8 cellular contexts compared by ENCODE assay signal in the genomic region with DNA sequence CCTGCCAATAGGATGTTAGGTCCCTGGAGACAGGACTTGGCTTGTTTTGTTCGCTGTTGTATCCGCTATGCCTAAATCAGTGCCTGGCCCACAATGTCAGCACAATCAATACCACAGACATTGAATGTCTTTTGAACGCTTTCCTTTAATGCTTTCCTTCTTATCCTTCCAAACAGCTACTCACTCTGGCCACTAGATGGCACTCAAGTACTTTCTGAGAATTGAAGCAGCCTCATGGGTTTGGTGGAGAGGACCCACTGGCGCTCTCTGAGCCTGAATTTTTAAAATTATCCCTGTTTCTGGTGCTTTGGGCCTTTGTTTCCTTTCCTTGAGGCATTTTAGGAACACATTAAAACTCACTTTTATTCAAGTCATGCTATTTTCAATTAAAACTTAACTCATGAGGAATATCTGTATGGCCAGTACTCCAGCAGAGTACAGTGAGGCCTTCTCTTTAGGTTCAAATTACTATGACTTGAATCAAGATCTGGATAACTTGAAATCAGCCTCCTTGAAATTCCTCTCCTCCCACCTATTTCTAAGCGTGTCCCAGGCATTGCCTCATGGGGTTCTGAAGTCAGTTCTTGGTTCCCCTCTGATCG. TPM values are rescaled to one million over a fixed set of nuclear protein-coding genes. Genes with fewer than 3 reads are reported as not detected.
DNase-seq lines count a peak whose midpoint lies in the region; ATAC-seq and TF ChIP-seq lines count a peak whose summit lies in the region.

No MANE protein-coding gene starts in this region.

- ATAC-seq in left ventricle myocardium superior, result no peak
- ATAC-seq in left lung, result peak; percentile 36
- ATAC-seq in stimulated activated naive CD8-positive, alpha-beta T cell treated with anti-CD3 and anti-CD28 coated beads, Interleukin-15, Interleukin-2, amounts not matched to agents 100 U/mL and 50 U/mL, for 24 hours, result no peak
- ATAC-seq in HG03571 (IDR thresholded peaks at IDR 0.05; ENCODE audit: unreplicated experiment), result no peak

- peak; percentile 88 for TF ChIP-seq CTCF in cardiac muscle cell (IDR thresholded peaks at IDR 0.05; ENCODE audit: low read depth, low read length)
- TF ChIP-seq CTCF in breast epithelium (IDR thresholded peaks at IDR 0.05), result peak; percentile 74 to 90 (median 86)
- peak; percentile 89 for TF ChIP-seq CTCF in left lung (IDR thresholded peaks at IDR 0.05)

- H3K9me3 ChIP-seq in cardiac muscle cell (ENCODE audit: low read depth), result no peaks in the 10 kb centered on the region
- no peaks in the 10 kb centered on the region for H3K9me3 ChIP-seq in breast epithelium
- H3K9me3 ChIP-seq in left lung, result no peaks in the 10 kb centered on the region

- H3K4me3 ChIP-seq in cardiac muscle cell (no peak overlapping the region), breast epithelium (no peak overlapping the region), left lung (no peak overlapping the region)

- DNase-seq in cardiac muscle cell (ENCODE audit: low read depth in 1 of 2, low spot score in 1 of 2), result peak; percentile 79 to 87
- no peak for DNase-seq in left ventricle myocardium superior
- DNase-seq in NCI-H1092 (lab: John Stamatoyannopoulos, UW), result peak; percentile 67
- peak; percentile 73 for DNase-seq in SW480 (ENCODE audit: low spot score)
- DNase-seq in breast epithelium (ENCODE audit: low spot score in 2 of 2), result no peak
- DNase-seq in left lung, result no peak
- peak; percentile 33 for DNase-seq in stimulated activated naive CD8-positive, alpha-beta T cell treated with anti-CD3 and anti-CD28 coated beads, Interleukin-15, Interleukin-2, amounts not matched to agents 100 U/mL and 50 U/mL, for 24 hours

- no peak overlapping the region for H3K27ac ChIP-seq in cardiac muscle cell
- H3K27ac ChIP-seq in breast epithelium, result no peak overlapping the region
- H3K27ac ChIP-seq in left lung, result no peak overlapping the region

- intact Hi-C loops in left ventricle myocardium superior (cut with micrococcal nuclease), result loop anchor here (5.0 kb wide), 2 partner anchors 835 to 850 kb away; a partner anchor contains a TSS
- intact Hi-C loops in breast epithelium (cut with DNase I; ENCODE audit: low total_unique reads), result loop anchor here (2.0 kb wide), 1 partner anchor 835 kb away; no protein-coding TSS in a partner anchor
- intact Hi-C loops in left lung (cut with DNase I), result loop anchor here in 1 of 2 donors (5.0 kb wide), 2 partner anchors 835 to 850 kb away; a partner anchor contains a TSS

- H3K4me1 ChIP-seq in cardiac muscle cell (ENCODE audit: low read depth) (no peaks in the 10 kb centered on the region), breast epithelium (peaks cover 0 to 6% of the 10 kb centered on the region in 2 donors), left lung (peaks cover 10 to 38% of the 10 kb centered on the region in 2 donors)

- H3K36me3 ChIP-seq in cardiac muscle cell (no peaks in the 10 kb centered on the region), breast epithelium (no peaks in the 10 kb centered on the region), left lung (no peaks in the 10 kb centered on the region)

- no peak for TF ChIP-seq POLR2A in breast epithelium (IDR thresholded peaks at IDR 0.05)

- no peaks in the 10 kb centered on the region for H3K27me3 ChIP-seq in cardiac muscle cell
- peaks cover 0 to 8% of the 10 kb centered on the region in 2 donors for H3K27me3 ChIP-seq in breast epithelium
- peaks cover 0 to 17% of the 10 kb centered on the region in 2 donors for H3K27me3 ChIP-seq in left lung

RNA-seq across cellular contexts. Expression of a gene that starts 3.2 kb away (rescaled TPM):
- 103 and 138 TPM in 2 replicates for total RNA-seq in cardiac muscle cell
- 82.5 and 102 TPM in 2 replicates for polyA plus RNA-seq in cardiac muscle cell
- 8.4 TPM for total RNA-seq in left ventricle myocardium superior
- 10 to 100 TPM; 27.4 to 35.1 (median 29.6) TPM for total RNA-seq in breast epithelium
- total RNA-seq in left lung, result 10 to 100 TPM; 16.1 to 19.9 TPM

Comparison
In these comparisons a context has a peak if more than half of its experiments do, and no peak if none do; other contexts are left out.
1. DNase-seq: peak in cardiac muscle cell (2 of 2), NCI-H1092 (single experiment), SW480 (single experiment) and stimulated activated naive CD8-positive, alpha-beta T cell treated with anti-CD3 and anti-CD28 coated beads, Interleukin-15, Interleukin-2, amounts not matched to agents 100 U/mL and 50 U/mL, for 24 hours (single experiment); none in left ventricle myocardium superior (single experiment), breast epithelium (0 of 2) and left lung (0 of 2).
2. Peak in every context shown above with its lines, with median percentiles within 50 percentile points of each other: CTCF ChIP-seq.